Comparison of ENCODE assay signal across 32 cellular contexts in genomic region chr14:72662213-72662612, GRCh38.
"Had no signal": no experiment of that assay in that cellular context is flagged by ENCODE, and none has a peak within 500 bp of the region (broad histone marks: within the 10 kb centered on the region; RNA-seq: fewer than 3 reads in every experiment).

No MANE protein-coding gene starts in this region.

- H3K36me3 Mint-ChIP-seq: brain had no signal

- H3K27ac ChIP-seq: adrenal gland, breast epithelium, epithelial cell of prostate, esophagus squamous epithelium, WERI-Rb-1 had no signal

- FAIRE-seq: colon, endometrium, endothelial cell of umbilical vein had no signal

- H3K4me3 Mint-ChIP-seq: activated B cell treated with CpG ODN at 0.5 μM for 24 hours; activated CD8-positive, alpha-beta T cell treated with anti-CD3 and anti-CD28 coated beads for 36 hours; activated naive CD8-positive, alpha-beta T cell; activated naive CD8-positive, alpha-beta T cell treated with anti-CD3 and anti-CD28 coated beads, Interleukin-2, amount 50 U/mL, for 24 hours; activated T-cell treated with anti-CD3 and anti-CD28 coated beads, Interleukin-2, amount 50 U/mL, for 4 hours; activated T-helper 17 cell treated with anti-CD3 and anti-CD28 coated beads, Interleukin-2, amount 50 U/mL, for 72 hours; brain; T-helper 17 cell; T-helper 2 cell treated with Interferon-gamma antibody and Interleukin-4, amounts not matched to agents 5 μg/mL and 100 μg/mL, for 36 hours had no signal

- H3K9me3 Mint-ChIP-seq: activated B cell treated with CpG ODN at 0.5 μM for 24 hours; activated CD8-positive, alpha-beta T cell treated with anti-CD3 and anti-CD28 coated beads for 36 hours; activated naive CD8-positive, alpha-beta T cell treated with anti-CD3 and anti-CD28 coated beads, Interleukin-2, amount 50 U/mL, for 24 hours; activated T-cell treated with anti-CD3 and anti-CD28 coated beads, Interleukin-2, amount 50 U/mL, for 4 hours; activated T-helper 17 cell treated with anti-CD3 and anti-CD28 coated beads, Interleukin-2, amount 50 U/mL, for 72 hours; T-helper 2 cell treated with Interferon-gamma antibody and Interleukin-4, amounts not matched to agents 5 μg/mL and 100 μg/mL, for 36 hours had no signal

- H3K27ac Mint-ChIP-seq: activated B cell treated with CpG ODN at 0.5 μM for 24 hours; activated CD8-positive, alpha-beta T cell treated with anti-CD3 and anti-CD28 coated beads for 36 hours; activated naive CD8-positive, alpha-beta T cell; activated naive CD8-positive, alpha-beta T cell treated with anti-CD3 and anti-CD28 coated beads, Interleukin-2, amount 50 U/mL, for 24 hours; brain; T-helper 17 cell; T-helper 2 cell treated with Interferon-gamma antibody and Interleukin-4, amounts not matched to agents 5 μg/mL and 100 μg/mL, for 36 hours had no signal

- H3K4me1 ChIP-seq: adrenal gland, breast epithelium, esophagus squamous epithelium had no signal

- ATAC-seq: activated CD4-positive, CD25-positive, alpha-beta regulatory T cell treated with anti-CD3 and anti-CD28 coated beads, Interleukin-2, amount 50 U/mL, for 24 hours; activated CD8-positive, alpha-beta T cell treated with anti-CD3 and anti-CD28 coated beads for 36 hours; activated naive CD8-positive, alpha-beta T cell treated with anti-CD3 and anti-CD28 coated beads, Interleukin-2, amount 50 U/mL, for 24 hours; activated T-cell treated with anti-CD3 and anti-CD28 coated beads, Interleukin-2, amount 50 U/mL, for 4 hours; T-helper 17 cell had no signal

- H3K4me1 Mint-ChIP-seq: T-helper 17 cell had no signal

- H3K27me3 Mint-ChIP-seq: activated B cell treated with CpG ODN at 0.5 μM for 24 hours; activated naive CD8-positive, alpha-beta T cell; activated naive CD8-positive, alpha-beta T cell treated with anti-CD3 and anti-CD28 coated beads, Interleukin-2, amount 50 U/mL, for 24 hours had no signal

- H3K4me3 ChIP-seq: adrenal gland, breast epithelium, esophagus squamous epithelium had no signal

- H3K9me3 ChIP-seq: adrenal gland, breast epithelium, esophagus squamous epithelium had no signal

- DNase-seq: activated B cell treated with CpG ODN at 0.5 μM for 24 hours; activated CD4-positive, alpha-beta T cell treated with anti-CD3 and anti-CD28 coated beads for 48 hours; activated CD4-positive, alpha-beta T cell treated with anti-CD3 and anti-CD28 coated beads, Interleukin-2, amount 50 U/mL, for 1 hour; activated CD4-positive, alpha-beta T cell treated with anti-CD3 and anti-CD28 coated beads, Interleukin-2, amount 50 U/mL, for 48 hours; activated CD8-positive, alpha-beta memory T cell treated with anti-CD3 and anti-CD28 coated beads for 24 hours; activated CD8-positive, alpha-beta T cell treated with anti-CD3 and anti-CD28 coated beads for 36 hours; activated effector memory CD4-positive, alpha-beta T cell treated with Interleukin-2 at 50 U/mL for 16 hours; activated gamma-delta T cell treated with Interleukin-2 at 50 U/mL for 16 hours; activated naive CD4-positive, alpha-beta T cell treated with anti-CD3 and anti-CD28 coated beads, Interleukin-2, amount 50 U/mL, for 16 hours; activated naive CD4-positive, alpha-beta T cell treated with Interleukin-2 at 50 U/mL for 16 hours; activated naive CD8-positive, alpha-beta T cell treated with anti-CD3 and anti-CD28 coated beads, Interleukin-2, amount 50 U/mL, for 24 hours; activated T-cell treated with anti-CD3 and anti-CD28 coated beads, Interleukin-2, amount 50 U/mL, for 4 hours; adrenal gland; amygdala; aorta; effector CD8-positive, alpha-beta T cell; esophagus squamous epithelium; foreskin melanocyte; T-helper 1 cell; T-helper 17 cell; T1000; WERI-Rb-1 had no signal

- H3K27me3 ChIP-seq: adrenal gland, breast epithelium, esophagus squamous epithelium had no signal

- H3K36me3 ChIP-seq: adrenal gland, breast epithelium, esophagus squamous epithelium, WERI-Rb-1 had no signal
